Comparison of ENCODE assay signal across 9 cellular contexts in genomic region chr9:134328341-134328840, GRCh38. TPM values are rescaled to one million over a fixed set of nuclear protein-coding genes. Genes with fewer than 3 reads are reported as not detected.
DNase-seq lines count a peak whose midpoint lies in the region; ATAC-seq and FAIRE-seq lines count a peak whose summit lies in the region.
"Had no signal": no experiment of that assay in that cellular context is flagged by ENCODE, and none has a peak within 500 bp of the region (broad histone marks: within the 10 kb centered on the region; RNA-seq: fewer than 3 reads in every experiment).

No MANE protein-coding gene starts in this region.

- ATAC-seq in GM18498 (IDR thresholded peaks at IDR 0.05; ENCODE audit: unreplicated experiment): no peak

- H3K9me3 Mint-ChIP-seq in CD4-positive, alpha-beta memory T cell: no peaks in the 10 kb centered on the region

- peaks cover 47% of the 10 kb centered on the region for H3K79me2 ChIP-seq in trophoblast cell (ENCODE audit: control insufficient read depth, insufficient read depth, low read length, poor library complexity)

- H2AK5ac ChIP-seq in trophoblast cell (ENCODE audit: low read length): peak overlapping the region; percentile 37

- H2AFZ ChIP-seq in trophoblast cell (ENCODE audit: insufficient read depth, low read length, poor library complexity): no peak overlapping the region

- H4K12ac ChIP-seq in trophoblast cell (ENCODE audit: low read depth, low read length): peak overlapping the region; percentile 11

- H3K36me3 Mint-ChIP-seq in CD4-positive, alpha-beta memory T cell: no peaks in the 10 kb centered on the region

- H3K14ac ChIP-seq in trophoblast cell (ENCODE audit: low read length): peak overlapping the region; percentile 27

- no peaks in the 10 kb centered on the region for H3K27me3 Mint-ChIP-seq in CD4-positive, alpha-beta memory T cell

- H3K27me3 ChIP-seq in CD4-positive, alpha-beta memory T cell (ENCODE audit: insufficient read depth, low read length): no peaks in the 10 kb centered on the region
- H3K27me3 ChIP-seq in adipocyte (replicated peaks; ENCODE audit: control insufficient read depth, insufficient read depth, low read length): no peaks in the 10 kb centered on the region
- no peaks in the 10 kb centered on the region for H3K27me3 ChIP-seq in trophoblast cell (ENCODE audit: insufficient read depth, low read length)

- H3K79me1 ChIP-seq in trophoblast cell (ENCODE audit: low read length): peaks cover 23% of the 10 kb centered on the region

- peak overlapping the region; percentile 57 for H3K18ac ChIP-seq in trophoblast cell (ENCODE audit: low read length)

- peaks cover 4 to 32% (median 12%) of the 10 kb centered on the region in 4 donors for H3K4me1 Mint-ChIP-seq in CD4-positive, alpha-beta memory T cell

- H3K27ac ChIP-seq in CD4-positive, alpha-beta memory T cell (ENCODE audit: low read depth, low read length): no peak overlapping the region
- H3K27ac ChIP-seq in trophoblast cell (ENCODE audit: low read depth, low read length): peak overlapping the region; percentile 36

- H2BK12ac ChIP-seq in trophoblast cell (ENCODE audit: low read length): peak overlapping the region; percentile 23

- intact Hi-C loops in CD4-positive, alpha-beta memory T cell (cut with micrococcal nuclease): loop anchor here (5.0 kb wide), 1 partner anchor 69 kb away; no protein-coding TSS in a partner anchor

- H3K9ac ChIP-seq in adipocyte (ENCODE audit: low read length) (peak overlapping the region; percentile 96), trophoblast cell (ENCODE audit: low read length) (no peak overlapping the region)

- no peak for FAIRE-seq in RCC 7860 (lab: Jason Lieb, UNC)

- no peak overlapping the region for H3K23ac ChIP-seq in trophoblast cell (ENCODE audit: low read length)

- H3K4me3 ChIP-seq in CD4-positive, alpha-beta memory T cell (ENCODE audit: low read length in 2 of 2): no peak overlapping the region
- H3K4me3 ChIP-seq in adipocyte (ENCODE audit: low read length): peak overlapping the region; percentile 93
- no peak overlapping the region for H3K4me3 ChIP-seq in trophoblast cell (ENCODE audit: low read depth, low read length)

- H2BK120ac ChIP-seq in trophoblast cell (ENCODE audit: insufficient read depth, low read length, poor library complexity): no peak overlapping the region

- DNase-seq in CD4-positive, alpha-beta memory T cell: no peak
- DNase-seq in adipocyte (ENCODE audit: low read depth) (peak; percentile 76), glomerular visceral epithelial cell (ENCODE audit: extremely low spot score) (peak; percentile 43), trophoblast cell (peak in 1 of 2 donors; percentile 34), T-helper 9 cell (no peak), RCC 7860 (ENCODE audit: low spot score) (no peak)
- no peak for DNase-seq in activated CD4-positive, alpha-beta T cell treated with anti-CD3 and anti-CD28 coated beads for 48 hours
- DNase-seq: stimulated activated CD8-positive, alpha-beta memory T cell treated with anti-CD3 and anti-CD28 coated beads, Interleukin-4, amount 100 ng/mL, for 48 hours had no signal

- peak overlapping the region; percentile 52 for H4K91ac ChIP-seq in trophoblast cell (ENCODE audit: low read depth, low read length)

- no peak overlapping the region for H2BK5ac ChIP-seq in trophoblast cell (ENCODE audit: low read depth, low read length, poor library complexity)

- POLR2A ChIA-PET in CD4-positive, alpha-beta memory T cell (lab: Charles Lee; ENCODE audit: partially characterized antibody): interaction anchor here (1.4 kb wide), 1 partner anchor 79 kb away, joined by 4 read pairs; no protein-coding TSS in a partner anchor

- no peaks in the 10 kb centered on the region for H3K9me3 ChIP-seq in CD4-positive, alpha-beta memory T cell (ENCODE audit: control insufficient read depth in 1 of 2, low read length in 2 of 2)
- H3K9me3 ChIP-seq in adipocyte (ENCODE audit: control insufficient read depth, low read length): no peaks in the 10 kb centered on the region
- H3K9me3 ChIP-seq in trophoblast cell (ENCODE audit: insufficient read depth, low read depth, low read length): peaks cover 2% of the 10 kb centered on the region

- peak overlapping the region; percentile 50 for H4K8ac ChIP-seq in trophoblast cell (ENCODE audit: low read depth, low read length)

- H3K4me2 ChIP-seq in trophoblast cell (ENCODE audit: low read length): peak overlapping the region; percentile 83

- H3K4me1 ChIP-seq in CD4-positive, alpha-beta memory T cell (ENCODE audit: insufficient read depth, low read length): peaks cover 22% of the 10 kb centered on the region
- H3K4me1 ChIP-seq in adipocyte (ENCODE audit: control insufficient read depth, insufficient read depth, low read length): peaks cover 63% of the 10 kb centered on the region
- peaks cover 34 to 42% of the 10 kb centered on the region in 2 experiments for H3K4me1 ChIP-seq in trophoblast cell (ENCODE audit: control insufficient read depth in 1 of 2, insufficient read depth in 2 of 2, low read length in 2 of 2)

- no CpG with 5 or more reads among the region's 16 CpGs for WGBS in trophoblast cell (ENCODE audit: extremely low coverage, insufficient coverage, insufficient read length)

- H3K4me3 Mint-ChIP-seq in CD4-positive, alpha-beta memory T cell: peak overlapping the region in 7 of 8 donors; percentile 30 to 68 (median 47)

- CTCF ChIA-PET in CD4-positive, alpha-beta memory T cell (lab: Charles Lee; ENCODE audit: partially characterized antibody): no interaction called here

- H3K4ac ChIP-seq in trophoblast cell (ENCODE audit: low read depth, low read length): peak overlapping the region; percentile 70

- H3K36me3 ChIP-seq in CD4-positive, alpha-beta memory T cell (ENCODE audit: insufficient read depth, low read length): no peaks in the 10 kb centered on the region
- H3K36me3 ChIP-seq in adipocyte (ENCODE audit: control insufficient read depth, insufficient read depth, low read length, severe bottlenecking) (no peaks in the 10 kb centered on the region), trophoblast cell (ENCODE audit: control insufficient read depth in 1 of 2, insufficient read depth in 2 of 2, low read length in 2 of 2) (no peaks in the 10 kb centered on the region)

- H3K27ac Mint-ChIP-seq in CD4-positive, alpha-beta memory T cell: peak overlapping the region in 2 of 7 donors; percentile 18 to 68

RNA-seq across cellular contexts. Expression of gene RXRA, which starts 2.1 kb away (rescaled TPM):
- 10 to 100 TPM; 11.6 to 11.9 TPM for total RNA-seq in CD4-positive, alpha-beta memory T cell
- polyA plus RNA-seq in CD4-positive, alpha-beta memory T cell: 1 to 10 TPM; 1.0 to 1.3 TPM
- 31.7 and 33.2 TPM in 2 replicates for polyA plus RNA-seq in trophoblast cell (2013)

Comparison
In these comparisons a context has a peak if more than half of its experiments do, and no peak if none do; other contexts are left out.
1. DNase-seq: peak in adipocyte (single experiment) and glomerular visceral epithelial cell (single experiment); none in CD4-positive, alpha-beta memory T cell (0 of 5), activated CD4-positive, alpha-beta T cell treated with anti-CD3 and anti-CD28 coated beads for 48 hours (single experiment), T-helper 9 cell (single experiment) and RCC 7860 (single experiment).